Comparison of ENCODE assay signal across 8 cellular contexts in genomic region chr10:6300106-6300783, GRCh38.
DNase-seq lines count a peak whose midpoint lies in the region; ATAC-seq, FAIRE-seq and TF ChIP-seq lines count a peak whose summit lies in the region.

No MANE protein-coding gene starts in this region.

- in situ Hi-C loops in transverse colon (cut with MboI; ENCODE audit: low pct_ligation_motif_present in 1 of 4, low pct_unique_long_range_greater_than_20kb in 1 of 4, low sequenced_read_pairs in 3 of 4): no loop called here

- H3K4me2 ChIP-seq in Karpas-422 (ENCODE audit: low read depth, low read length, poor library complexity, severe bottlenecking): peak overlapping the region; percentile 60

- no peak for TF ChIP-seq CTCF in transverse colon (IDR thresholded peaks at IDR 0.05)

- ATAC-seq in GM21723 (IDR thresholded peaks at IDR 0.05; ENCODE audit: unreplicated experiment): peak; percentile 86

- H3K27ac ChIP-seq in Karpas-422 (ENCODE audit: low read length): peak overlapping the region; percentile 62
- H3K27ac ChIP-seq in transverse colon: peak overlapping the region; percentile 6 to 43 (median 20)

- no peaks in the 10 kb centered on the region for H3K79me2 ChIP-seq in Karpas-422 (ENCODE audit: low read length)

- H3K36me3 ChIP-seq in Karpas-422 (ENCODE audit: insufficient read depth, low read length): no peaks in the 10 kb centered on the region
- H3K36me3 ChIP-seq in transverse colon: no peaks in the 10 kb centered on the region

- 53 to 56% methylated on average over 9 to 14 of the region's 14 CpGs for WGBS in transverse colon (ENCODE audit: low coverage in 1 of 2), 2 donors

- H3K9me2 ChIP-seq in Karpas-422 (replicated peaks; ENCODE audit: insufficient read depth, low read length): no peaks in the 10 kb centered on the region

- H3K9me3 ChIP-seq in Karpas-422 (ENCODE audit: low read length) (no peaks in the 10 kb centered on the region), transverse colon (no peaks in the 10 kb centered on the region)

- intact Hi-C loops in transverse colon (cut with DNase I; ENCODE audit: low total_unique reads): no loop called here

- H3K4me3 Mint-ChIP-seq in immature natural killer cell: peak overlapping the region in 1 of 5 donors; percentile 69

- H3K9me3 Mint-ChIP-seq in immature natural killer cell: no peaks in the 10 kb centered on the region

- peak overlapping the region; percentile 17 to 87 (median 62) for H3K27ac Mint-ChIP-seq in immature natural killer cell

- no peak for TF ChIP-seq EP300 in transverse colon (IDR thresholded peaks at IDR 0.05; ENCODE audit: low read depth)

- FAIRE-seq in GM12892 (lab: Jason Lieb, UNC): peak; percentile 95

- H3K4me1 Mint-ChIP-seq in immature natural killer cell: peaks cover 12 to 13% of the 10 kb centered on the region in 2 donors

- H3K4me1 ChIP-seq in Karpas-422 (ENCODE audit: low read length): peaks cover 19% of the 10 kb centered on the region
- peaks cover 0 to 42% (median 15%) of the 10 kb centered on the region in 4 donors for H3K4me1 ChIP-seq in transverse colon

- H3K4me3 ChIP-seq in Karpas-422 (ENCODE audit: low read length) (peak overlapping the region; percentile 37), transverse colon (no peak overlapping the region)

- H3K27me3 Mint-ChIP-seq in immature natural killer cell (ENCODE audit: low read depth in 3 of 3): peaks cover 2 to 5% (median 2%) of the 10 kb centered on the region in 3 donors

- peak overlapping the region; percentile 65; the same call in 1 of the 2 replicates for H2AFZ ChIP-seq in Karpas-422 (ENCODE audit: low read length)

- no peaks in the 10 kb centered on the region for H3K36me3 Mint-ChIP-seq in immature natural killer cell

- H3K27me3 ChIP-seq in Karpas-422 (ENCODE audit: low read length) (no peaks in the 10 kb centered on the region), transverse colon (no peaks in the 10 kb centered on the region)

- H4K20me1 ChIP-seq in Karpas-422 (ENCODE audit: insufficient read depth, low read depth, low read length): no peaks in the 10 kb centered on the region

- DNase-seq in GM12892 (ENCODE audit: insufficient read length) (no peak), Karpas-422 (peak; percentile 67), immature natural killer cell (peak; percentile 36 to 72 (median 41)), transverse colon (peak; percentile 41), NCI-H446 treated with DMSO at 0.1 percent for 48 hours (lab: John Stamatoyannopoulos, UW) (no peak), OCI-M1 (lab: John Stamatoyannopoulos, UW) (no peak)
- peak; percentile 54 to 61 for DNase-seq in activated T-cell treated with anti-CD3 and anti-CD28 coated beads, Interleukin-2, amount 50 U/mL, for 48 hours

- peak overlapping the region; percentile 47 for H3K9ac ChIP-seq in Karpas-422 (ENCODE audit: low read length)

- TF ChIP-seq POLR2A in GM12892 (IDR thresholded peaks at IDR 0.05; ENCODE audit: low read depth, low read length) (no peak), transverse colon (IDR thresholded peaks at IDR 0.05) (no peak)

Comparison
In these comparisons a context has a peak if more than half of its experiments do, and no peak if none do; other contexts are left out.
1. DNase-seq: peak in Karpas-422 (single experiment), activated T-cell treated with anti-CD3 and anti-CD28 coated beads, Interleukin-2, amount 50 U/mL, for 48 hours (2 of 2), immature natural killer cell (3 of 3) and transverse colon (single experiment); none in GM12892 (single experiment), NCI-H446 treated with DMSO at 0.1 percent for 48 hours (single experiment) and OCI-M1 (single experiment).